12 cellular contexts compared by ENCODE assay signal in the genomic region with DNA sequence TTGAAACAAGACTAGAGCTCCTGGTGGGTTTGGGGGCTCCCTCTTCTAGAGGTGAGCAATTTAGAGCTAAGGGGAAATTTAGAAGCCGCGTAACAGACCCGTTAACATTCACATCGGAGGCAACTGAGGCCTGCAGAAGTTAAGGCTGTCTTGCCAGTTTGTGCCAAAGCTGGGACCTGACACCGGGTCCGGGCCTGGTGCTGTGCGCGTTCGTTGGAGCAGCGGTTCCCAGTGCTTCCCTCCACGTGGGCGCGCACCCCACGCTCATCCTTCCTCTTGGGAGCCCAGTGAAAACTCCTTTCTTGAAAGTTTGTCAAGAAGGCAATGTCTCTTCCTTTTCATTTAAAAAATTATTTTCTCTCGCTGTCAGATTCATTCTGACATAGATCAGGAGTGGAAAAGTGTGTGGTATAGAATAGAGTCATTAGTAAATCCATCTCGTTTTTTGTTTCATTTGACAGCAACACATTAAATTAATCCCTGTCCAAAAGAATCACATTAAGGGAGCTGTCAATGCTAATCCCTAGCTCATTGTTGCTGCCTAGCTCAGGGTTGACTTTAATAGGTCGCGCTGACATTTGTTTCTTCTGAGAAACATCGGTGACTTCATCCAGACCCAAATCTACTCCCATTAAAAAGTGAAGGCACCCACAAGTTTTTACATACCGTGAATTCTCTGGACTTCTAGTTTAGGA. TPM values are rescaled to one million over a fixed set of nuclear protein-coding genes. Genes with fewer than 3 reads are reported as not detected.
DNase-seq lines count a peak whose midpoint lies in the region; ATAC-seq and TF ChIP-seq lines count a peak whose summit lies in the region.
"Had no signal": no experiment of that assay in that cellular context is flagged by ENCODE, and none has a peak within 500 bp of the region (broad histone marks: within the 10 kb centered on the region; RNA-seq: fewer than 3 reads in every experiment).

No MANE protein-coding gene starts in this region.

- H3K27ac Mint-ChIP-seq in endothelial cell (ENCODE audit: unreplicated experiment) = no peak overlapping the region
- H3K27ac Mint-ChIP-seq: CD8-positive, alpha-beta T cell had no signal

- peak overlapping the region; percentile 93; the same call in 1 of the 2 replicates for H3K4me2 ChIP-seq in DOHH2 (ENCODE audit: low read length)
- no peak overlapping the region; the same call in 1 of the 2 replicates for H3K4me2 ChIP-seq in KMS-11

- H3K27ac ChIP-seq in DOHH2 (ENCODE audit: low read depth, low read length) = no peak overlapping the region
- no peak overlapping the region for H3K27ac ChIP-seq in KMS-11
- H3K27ac ChIP-seq: SK-N-MC had no signal

- DNase-seq in endothelial cell (ENCODE audit: low spot score) (no peak), DMS153 treated with DMSO at 0.1 percent for 48 hours (lab: John Stamatoyannopoulos, UW; ENCODE audit: unreplicated experiment) (no peak), amniotic stem cell (lab: John Stamatoyannopoulos, UW) (no peak)
- DNase-seq: NCI-H187 treated with DMSO at 0.1 percent for 48 hours had no signal

- H2AFZ ChIP-seq in KMS-11 (ENCODE audit: low read depth) = peak overlapping the region; percentile 83; the same call in 1 of the 2 replicates
- H2AFZ ChIP-seq in neuron (ENCODE audit: low read depth, low read length) = no peak overlapping the region

- ATAC-seq in HG02870 (IDR thresholded peaks at IDR 0.05; ENCODE audit: unreplicated experiment) = no peak
- ATAC-seq: left colon had no signal

- peaks cover 13% of the 10 kb centered on the region for H3K4me1 ChIP-seq in DOHH2 (ENCODE audit: control insufficient read depth, low read length)
- peaks cover 3% of the 10 kb centered on the region for H3K4me1 ChIP-seq in KMS-11 (ENCODE audit: low read depth, poor library complexity, severe bottlenecking)
- H3K4me1 ChIP-seq in neuron (ENCODE audit: insufficient read depth, low read length) = peaks cover 11% of the 10 kb centered on the region

- H3F3A ChIP-seq in DOHH2 (ENCODE audit: control insufficient read depth, insufficient read depth) = peaks cover 5% of the 10 kb centered on the region; the same call in 1 of the 2 replicates

- no peaks in the 10 kb centered on the region for H3K9me3 ChIP-seq in DOHH2 (ENCODE audit: control insufficient read depth, insufficient read depth, low read length)
- H3K9me3 ChIP-seq in neuron (ENCODE audit: low read length) = no peaks in the 10 kb centered on the region
- H3K9me3 ChIP-seq: gastroesophageal sphincter had no signal

- no peaks in the 10 kb centered on the region for H3K9me2 ChIP-seq in DOHH2 (replicated peaks; ENCODE audit: control insufficient read depth, low read length)

- no peaks in the 10 kb centered on the region for H3K36me3 Mint-ChIP-seq in endothelial cell (ENCODE audit: low read depth, unreplicated experiment)
- H3K36me3 Mint-ChIP-seq: CD8-positive, alpha-beta T cell had no signal

- TF ChIP-seq CTCF in DOHH2 (IDR thresholded peaks at IDR 0.05; ENCODE audit: low read depth, low read length, poor library complexity, severe bottlenecking) (no peak), KMS-11 (conservative IDR thresholded peaks at IDR 0.05; ENCODE audit: low read depth, low read length) (no peak), endothelial cell (IDR thresholded peaks at IDR 0.05; ENCODE audit: unreplicated experiment) (no peak)

- no peaks in the 10 kb centered on the region for H3K79me2 ChIP-seq in DOHH2 (ENCODE audit: control insufficient read depth, low read length)
- H3K79me2 ChIP-seq in KMS-11 (ENCODE audit: insufficient read depth, low read depth) = no peaks in the 10 kb centered on the region

- H4K20me1 ChIP-seq in DOHH2 (ENCODE audit: control insufficient read depth, insufficient read depth, low read depth, low read length) (no peaks in the 10 kb centered on the region), KMS-11 (ENCODE audit: insufficient read depth) (no peaks in the 10 kb centered on the region)

- no peaks in the 10 kb centered on the region for H3K36me3 ChIP-seq in DOHH2 (ENCODE audit: control insufficient read depth, low read length)
- H3K36me3 ChIP-seq in KMS-11 (ENCODE audit: insufficient read depth) = no peaks in the 10 kb centered on the region
- no peaks in the 10 kb centered on the region for H3K36me3 ChIP-seq in neuron (ENCODE audit: insufficient read depth, low read length)
- H3K36me3 ChIP-seq: gastroesophageal sphincter had no signal

- no peaks in the 10 kb centered on the region for H3K9me3 Mint-ChIP-seq in endothelial cell (ENCODE audit: unreplicated experiment)
- H3K9me3 Mint-ChIP-seq: CD8-positive, alpha-beta T cell had no signal

- H3K9ac ChIP-seq in KMS-11 = no peak overlapping the region

- peaks cover 2% of the 10 kb centered on the region for H3K27me3 Mint-ChIP-seq in endothelial cell (ENCODE audit: unreplicated experiment)

- H3K4me3 ChIP-seq in DOHH2 (ENCODE audit: low read length) (no peak overlapping the region), KMS-11 (IDR thresholded peaks at IDR 0.05; ENCODE audit: insufficient read depth, low read depth, low read length) (no peak overlapping the region), neuron (ENCODE audit: low read length) (peak overlapping the region; percentile 54)

- peak overlapping the region; percentile 24 for H3K4me3 Mint-ChIP-seq in endothelial cell (ENCODE audit: unreplicated experiment)

- H3K27me3 ChIP-seq in DOHH2 (ENCODE audit: control insufficient read depth, low read length) = peaks cover 53% of the 10 kb centered on the region
- no peaks in the 10 kb centered on the region for H3K27me3 ChIP-seq in KMS-11 (ENCODE audit: insufficient read depth, low read depth)
- peaks cover 5% of the 10 kb centered on the region for H3K27me3 ChIP-seq in neuron (ENCODE audit: insufficient read depth, low read length)

- H3K4me1 Mint-ChIP-seq in endothelial cell (ENCODE audit: unreplicated experiment) = peaks cover 17% of the 10 kb centered on the region

RNA-seq across cellular contexts. Expression of a gene that starts 25.3 kb away (rescaled TPM):
- 40.5 TPM for total RNA-seq in endothelial cell (ENCODE audit: unreplicated experiment)
